Comparison of ENCODE assay signal across 1 cellular context in the genomic region with DNA sequence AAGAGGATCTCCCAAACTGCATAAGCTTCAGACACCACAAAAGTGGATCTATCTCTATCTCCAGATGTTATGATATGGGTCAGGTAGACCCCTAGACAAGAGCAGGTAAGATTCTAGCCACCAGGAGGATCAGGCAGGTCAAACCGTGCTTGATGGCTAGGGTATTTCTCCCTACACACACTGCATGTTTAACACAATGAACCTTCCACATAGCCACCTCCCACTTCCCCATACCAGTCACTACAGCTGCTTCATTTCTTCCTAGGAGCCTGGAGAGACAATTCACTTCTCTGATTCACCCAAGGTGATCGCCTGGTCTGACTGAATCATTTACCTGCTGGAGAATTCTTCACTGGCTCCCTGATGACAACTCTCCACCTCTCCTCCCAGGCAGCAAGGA.
TF ChIP-seq lines count a peak whose summit lies in the region.

No MANE protein-coding gene starts in this region.

TF ChIP-seq in WTC11, 78 proteins besides CTCF, POLR2A, EP300 and RAD21 (continued from another document):
- TF ChIP-seq, protein P1, sequence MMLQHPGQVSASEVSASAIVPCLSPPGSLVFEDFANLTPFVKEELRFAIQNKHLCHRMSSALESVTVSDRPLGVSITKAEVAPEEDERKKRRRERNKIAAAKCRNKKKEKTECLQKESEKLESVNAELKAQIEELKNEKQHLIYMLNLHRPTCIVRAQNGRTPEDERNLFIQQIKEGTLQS (CRISPR knock-in tag; conservative IDR thresholded peaks at IDR 0.05) = no peak
- TF ChIP-seq ETV6 (CRISPR knock-in tag; IDR thresholded peaks at IDR 0.05) (no peak), MXD4 (CRISPR knock-in tag; IDR thresholded peaks at IDR 0.05; ENCODE audit: borderline replicate concordance) (no peak), MYBL2 (CRISPR knock-in tag; IDR thresholded peaks at IDR 0.05) (no peak), NR3C1 (CRISPR knock-in tag; conservative IDR thresholded peaks at IDR 0.05; ENCODE audit: low read depth) (no peak), TEAD4 (CRISPR knock-in tag; IDR thresholded peaks at IDR 0.05) (no peak), FOXP1 (CRISPR knock-in tag; IDR thresholded peaks at IDR 0.05; ENCODE audit: borderline replicate concordance) (no peak), ZBTB21 (CRISPR knock-in tag; IDR thresholded peaks at IDR 0.05; ENCODE audit: borderline replicate concordance) (no peak)
